ENCODE assay signal across 8 cellular contexts in the genomic region with DNA sequence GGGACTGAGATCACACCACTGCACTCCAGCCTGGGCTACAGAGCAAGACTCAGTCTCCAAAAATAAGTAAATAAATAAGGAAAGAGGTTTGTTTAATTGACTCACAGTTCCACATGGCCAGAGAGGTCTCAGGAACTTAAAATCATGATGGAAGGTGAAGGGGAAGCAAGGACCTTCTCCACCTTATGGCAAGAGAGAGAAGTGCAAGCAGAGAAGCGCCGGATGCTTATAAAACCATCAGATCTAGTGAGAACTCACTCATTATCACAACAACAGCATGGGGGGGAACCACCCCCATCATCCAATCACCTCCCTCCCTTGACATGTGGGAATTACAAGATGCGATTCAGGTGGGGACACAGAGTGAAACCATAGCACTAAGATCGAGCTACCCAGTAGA. TPM values are rescaled to one million over a fixed set of nuclear protein-coding genes. Genes with fewer than 3 reads are reported as not detected.
DNase-seq lines count a peak whose midpoint lies in the region; ATAC-seq and TF ChIP-seq lines count a peak whose summit lies in the region.

No MANE protein-coding gene starts in this region.

- H3K27me3 Mint-ChIP-seq in activated naive CD4-positive, alpha-beta T cell treated with anti-CD3 and anti-CD28 coated beads for 36 hours (ENCODE audit: low read depth): no peaks in the 10 kb centered on the region
- H3K27me3 Mint-ChIP-seq in type B pancreatic cell: peaks cover 6% of the 10 kb centered on the region

- DNase-seq in activated naive CD4-positive, alpha-beta T cell treated with anti-CD3 and anti-CD28 coated beads for 36 hours: peak; percentile 11
- DNase-seq in activated naive CD4-positive, alpha-beta T cell treated with Interleukin-2 at 50 U/mL for 16 hours: no peak
- no peak for DNase-seq in WERI-Rb-1
- DNase-seq in type B pancreatic cell (ENCODE audit: extremely low spot score, unreplicated experiment): no peak
- DNase-seq in NCI-H2196 (lab: John Stamatoyannopoulos, UW; ENCODE audit: unreplicated experiment): no peak
- DNase-seq in uterus: no peak
- DNase-seq in NCI-H774 (lab: John Stamatoyannopoulos, UW): no peak

- H3K27ac ChIP-seq in WERI-Rb-1 (no peak overlapping the region), uterus (no peak overlapping the region)

- peak; percentile 88 for ATAC-seq in HG03175 (IDR thresholded peaks at IDR 0.05; ENCODE audit: unreplicated experiment)

- TF ChIP-seq POLR2A in uterus (IDR thresholded peaks at IDR 0.05): no peak

- no peak overlapping the region for H3K4me3 ChIP-seq in WERI-Rb-1 (ENCODE audit: low read depth, low read length)
- no peak overlapping the region for H3K4me3 ChIP-seq in uterus

- H3K9me3 ChIP-seq in WERI-Rb-1 (ENCODE audit: severe bottlenecking) (no peaks in the 10 kb centered on the region), uterus (peaks cover 0 to 2% of the 10 kb centered on the region in 2 donors)

- H3K4me1 ChIP-seq in uterus: no peaks in the 10 kb centered on the region

- peaks cover 4% of the 10 kb centered on the region for H3K9me3 Mint-ChIP-seq in activated naive CD4-positive, alpha-beta T cell treated with anti-CD3 and anti-CD28 coated beads for 36 hours
- no peaks in the 10 kb centered on the region for H3K9me3 Mint-ChIP-seq in type B pancreatic cell

- no peak overlapping the region for H3K27ac Mint-ChIP-seq in activated naive CD4-positive, alpha-beta T cell treated with anti-CD3 and anti-CD28 coated beads for 36 hours
- H3K27ac Mint-ChIP-seq in type B pancreatic cell: no peak overlapping the region

- CTCF ChIA-PET in activated naive CD4-positive, alpha-beta T cell treated with anti-CD3 and anti-CD28 coated beads for 36 hours (lab: Charles Lee): no interaction called here

- TF ChIP-seq CTCF in WERI-Rb-1 (IDR thresholded peaks at IDR 0.05; ENCODE audit: low read depth, low read length) (peak; percentile 60), type B pancreatic cell (conservative IDR thresholded peaks at IDR 0.05) (peak; percentile 64), uterus (IDR thresholded peaks at IDR 0.05) (peak in 1 of 4 experiments; percentile 7)

- H3K4me3 Mint-ChIP-seq in activated naive CD4-positive, alpha-beta T cell treated with anti-CD3 and anti-CD28 coated beads for 36 hours: no peak overlapping the region
- H3K4me3 Mint-ChIP-seq in type B pancreatic cell: no peak overlapping the region

- no peaks in the 10 kb centered on the region for H3K4me1 Mint-ChIP-seq in activated naive CD4-positive, alpha-beta T cell treated with anti-CD3 and anti-CD28 coated beads for 36 hours (ENCODE audit: low read depth)
- H3K4me1 Mint-ChIP-seq in type B pancreatic cell (ENCODE audit: unreplicated experiment): no peaks in the 10 kb centered on the region

- peaks cover 1% of the 10 kb centered on the region for H3K36me3 Mint-ChIP-seq in activated naive CD4-positive, alpha-beta T cell treated with anti-CD3 and anti-CD28 coated beads for 36 hours (ENCODE audit: low read depth)
- H3K36me3 Mint-ChIP-seq in type B pancreatic cell: no peaks in the 10 kb centered on the region

- peaks cover 2% of the 10 kb centered on the region for H3K27me3 ChIP-seq in WERI-Rb-1 (ENCODE audit: insufficient read depth, low read depth, severe bottlenecking)
- H3K27me3 ChIP-seq in uterus: no peaks in the 10 kb centered on the region

- no peaks in the 10 kb centered on the region for H3K36me3 ChIP-seq in WERI-Rb-1
- no peaks in the 10 kb centered on the region for H3K36me3 ChIP-seq in uterus

- intact Hi-C loops in activated naive CD4-positive, alpha-beta T cell treated with anti-CD3 and anti-CD28 coated beads for 36 hours (cut with micrococcal nuclease): no loop called here
- intact Hi-C loops in uterus (cut with DNase I; ENCODE audit: low total_unique reads): no loop called here

RNA-seq across cellular contexts. Expression of gene RGMB, which starts 22.8 kb away (rescaled TPM):
- 1 to 10 TPM; 5.0 to 5.9 TPM for total RNA-seq in activated naive CD4-positive, alpha-beta T cell treated with anti-CD3 and anti-CD28 coated beads for 36 hours
- total RNA-seq in type B pancreatic cell (ENCODE audit: low replicate concordance) (16.7 and 36.5 TPM in 2 replicates), uterus (10 to 100 TPM in 2 of 4 donors, 1 to 10 TPM in 2; 2.8 to 22.3 (median 12.9) TPM)
